In genomic region chr6:45681860-45682488, GRCh38 we compare ENCODE assay signal across 8 cellular contexts.
DNase-seq lines count a peak whose midpoint lies in the region; ATAC-seq and TF ChIP-seq lines count a peak whose summit lies in the region.

No MANE protein-coding gene starts in this region.

- peak; percentile 93 for ATAC-seq in HG02884 (IDR thresholded peaks at IDR 0.05; ENCODE audit: unreplicated experiment)

- DNase-seq in stimulated activated CD4-positive, alpha-beta T cell treated with anti-CD3 and anti-CD28 coated beads, Interleukin-12 subunit alpha, Interleukin-12 subunit beta, amount 100 ng/mL, for 48 hours (ENCODE audit: low read depth in 2 of 3, low spot score in 1 of 3): peak in 2 of 3 donors; percentile 22 to 30
- DNase-seq in stimulated activated CD4-positive, alpha-beta T cell treated with anti-CD3 and anti-CD28 coated beads, Interleukin-12 subunit alpha, Interleukin-12 subunit beta, amount 100 ng/mL, for 4 hours: no peak
- DNase-seq in OCI-M1 (lab: John Stamatoyannopoulos, UW) (peak; percentile 45), foreskin fibroblast (peak; percentile 58 to 66), UCSD-AML1 (lab: John Stamatoyannopoulos, UW; ENCODE audit: unreplicated experiment) (no peak), midbrain (lab: John Stamatoyannopoulos, UW) (no peak), NCI-H2029 treated with DMSO at 0.1 percent for 48 hours (lab: John Stamatoyannopoulos, UW) (no peak)

- no peak for TF ChIP-seq CTCF in foreskin fibroblast (IDR thresholded peaks at IDR 0.05; ENCODE audit: low read depth, low read length)

- no peak overlapping the region for H3K4me3 ChIP-seq in foreskin fibroblast (ENCODE audit: low read depth in 1 of 2, low read length in 2 of 2)

Comparison
In these comparisons a context has a peak if more than half of its experiments do, and no peak if none do; other contexts are left out.
1. DNase-seq: peak in stimulated activated CD4-positive, alpha-beta T cell treated with anti-CD3 and anti-CD28 coated beads, Interleukin-12 subunit alpha, Interleukin-12 subunit beta, amount 100 ng/mL, for 48 hours (2 of 3), OCI-M1 (single experiment) and foreskin fibroblast (2 of 2); none in stimulated activated CD4-positive, alpha-beta T cell treated with anti-CD3 and anti-CD28 coated beads, Interleukin-12 subunit alpha, Interleukin-12 subunit beta, amount 100 ng/mL, for 4 hours (single experiment), UCSD-AML1 (single experiment), midbrain (single experiment) and NCI-H2029 treated with DMSO at 0.1 percent for 48 hours (single experiment).